In the genomic region with DNA sequence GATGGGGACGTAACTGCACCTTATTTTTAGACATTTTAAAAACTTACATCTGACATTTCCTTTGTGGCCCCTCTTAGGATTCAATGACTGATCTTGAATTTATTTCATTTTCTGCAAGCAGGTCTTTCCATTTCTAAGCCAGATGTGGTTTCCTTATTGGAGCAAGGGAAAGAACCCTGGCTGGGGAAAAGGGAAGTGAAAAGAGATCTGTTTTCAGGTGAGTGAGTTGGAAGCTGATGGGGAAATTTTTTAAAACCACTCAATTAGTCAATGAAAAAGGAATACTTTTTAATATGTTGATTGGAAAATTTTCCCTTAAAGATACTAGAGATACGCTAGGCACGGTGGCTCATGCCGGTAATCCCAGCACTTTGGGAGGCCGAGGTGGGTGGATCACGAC, we compare ENCODE assay signal across 23 cellular contexts.
"Had no signal": no experiment of that assay in that cellular context is flagged by ENCODE, and none has a peak within 500 bp of the region (broad histone marks: within the 10 kb centered on the region; RNA-seq: fewer than 3 reads in every experiment).

No MANE protein-coding gene starts in this region.

- H3K4me3 Mint-ChIP-seq: activated CD8-positive, alpha-beta memory T cell treated with anti-CD3 and anti-CD28 coated beads, Interleukin-2, amount 10 ng/mL, durations not matched to agents 7 days and 5 days; activated T-helper 17 cell treated with anti-CD3 and anti-CD28 coated beads, Interleukin-2, amount 50 U/mL, for 72 hours; dendritic cell treated with granulocyte-macrophage colony-stimulating factor and Interleukin-4, amounts not matched to agents 40 ng/mL and 50 ng/mL, for 4 days; memory B cell; stimulated activated effector memory CD8-positive, alpha-beta T cell treated with anti-CD3 and anti-CD28 coated beads, Interleukin-12 subunit alpha, Interleukin-12 subunit beta, amount 100 ng/mL, for 72 hours had no signal

- H3K27ac ChIP-seq: adrenal gland, esophagus muscularis mucosa, gastroesophageal sphincter, upper lobe of right lung, VCaP had no signal

- H3K27me3 Mint-ChIP-seq: activated CD8-positive, alpha-beta memory T cell treated with anti-CD3 and anti-CD28 coated beads, Interleukin-2, amount 10 ng/mL, durations not matched to agents 7 days and 5 days; activated T-helper 17 cell treated with anti-CD3 and anti-CD28 coated beads, Interleukin-2, amount 50 U/mL, for 72 hours; dendritic cell treated with granulocyte-macrophage colony-stimulating factor and Interleukin-4, amounts not matched to agents 40 ng/mL and 50 ng/mL, for 4 days; memory B cell; naive B cell had no signal

- H3K4me3 ChIP-seq: adrenal gland, esophagus muscularis mucosa, gastroesophageal sphincter, upper lobe of right lung had no signal

- H3K27me3 ChIP-seq: adrenal gland, esophagus muscularis mucosa, gastroesophageal sphincter, upper lobe of right lung had no signal

- FAIRE-seq: endothelial cell of umbilical vein had no signal

- H3K27ac Mint-ChIP-seq: activated CD8-positive, alpha-beta memory T cell treated with anti-CD3 and anti-CD28 coated beads, Interleukin-2, amount 10 ng/mL, durations not matched to agents 7 days and 5 days; activated T-helper 17 cell treated with anti-CD3 and anti-CD28 coated beads, Interleukin-2, amount 50 U/mL, for 72 hours; dendritic cell treated with granulocyte-macrophage colony-stimulating factor and Interleukin-4, amounts not matched to agents 40 ng/mL and 50 ng/mL, for 4 days; memory B cell; stimulated activated effector memory CD8-positive, alpha-beta T cell treated with anti-CD3 and anti-CD28 coated beads, Interleukin-12 subunit alpha, Interleukin-12 subunit beta, amount 100 ng/mL, for 72 hours had no signal

- DNase-seq: activated CD4-positive, alpha-beta T cell treated with anti-CD3 and anti-CD28 coated beads for 1 hour; activated CD4-positive, alpha-beta T cell treated with anti-CD3 and anti-CD28 coated beads, Interleukin-2, amount 50 U/mL, for 48 hours; activated CD8-positive, alpha-beta memory T cell treated with anti-CD3 and anti-CD28 coated beads, Interleukin-2, amount 10 ng/mL, durations not matched to agents 7 days and 5 days; activated naive CD4-positive, alpha-beta T cell treated with Interleukin-2 at 50 U/mL for 16 hours; activated T-cell treated with anti-CD3 and anti-CD28 coated beads, Interleukin-2, amount 50 U/mL, for 1 hour; adrenal gland; effector CD8-positive, alpha-beta T cell; left ventricle myocardium superior; naive B cell; occipital lobe; posterior cingulate gyrus; retina; stimulated activated CD4-positive, alpha-beta T cell treated with anti-CD3 and anti-CD28 coated beads, Interleukin-2, amount 100 ng/mL, for 48 hours; T-helper 2 cell; upper lobe of right lung had no signal

- H3K4me1 Mint-ChIP-seq: activated T-helper 17 cell treated with anti-CD3 and anti-CD28 coated beads, Interleukin-2, amount 50 U/mL, for 72 hours had no signal
